ENCODE assay signal across 10 cellular contexts in the genomic region with DNA sequence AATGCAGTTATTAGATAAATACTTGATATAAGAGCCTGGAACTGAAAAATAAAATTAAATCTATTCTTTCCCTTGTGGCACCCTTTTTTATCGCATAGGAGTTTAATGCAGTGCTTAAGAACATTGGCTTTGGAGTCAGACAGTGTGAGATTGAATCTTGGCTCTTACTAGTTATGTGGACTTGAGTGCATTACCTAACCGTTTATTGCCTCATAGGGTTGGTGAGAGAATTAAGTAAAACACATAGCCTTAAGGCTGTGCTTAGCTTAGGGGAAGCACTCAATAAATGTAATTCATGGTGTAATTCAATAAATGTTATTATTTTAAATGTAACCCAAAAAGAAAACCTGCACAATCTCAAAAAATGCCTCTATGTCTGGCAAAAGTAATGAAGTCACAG. TPM values are rescaled to one million over a fixed set of nuclear protein-coding genes. Genes with fewer than 3 reads are reported as not detected.
DNase-seq lines count a peak whose midpoint lies in the region; ATAC-seq and TF ChIP-seq lines count a peak whose summit lies in the region.
"Had no signal": no experiment of that assay in that cellular context is flagged by ENCODE, and none has a peak within 500 bp of the region (broad histone marks: within the 10 kb centered on the region; RNA-seq: fewer than 3 reads in every experiment).

No MANE protein-coding gene starts in this region.

- H3K4me3 ChIP-seq in AG04449 (ENCODE audit: low read depth, low read length): peak overlapping the region; percentile 1; the same call in 1 of the 2 replicates
- H3K4me3 ChIP-seq: gastrocnemius medialis had no signal

- no peak for ATAC-seq in activated CD8-positive, alpha-beta T cell treated with anti-CD3 and anti-CD28 coated beads for 36 hours
- ATAC-seq: gastrocnemius medialis had no signal

- no peaks in the 10 kb centered on the region for H3K9me3 Mint-ChIP-seq in HFFc6
- H3K9me3 Mint-ChIP-seq in activated CD8-positive, alpha-beta T cell treated with anti-CD3 and anti-CD28 coated beads for 36 hours: no peaks in the 10 kb centered on the region

- intact Hi-C loops in activated CD8-positive, alpha-beta T cell treated with anti-CD3 and anti-CD28 coated beads for 36 hours (cut with micrococcal nuclease): loop anchor here (5.0 kb wide), 1 partner anchor 37 kb away; no protein-coding TSS in a partner anchor

- POLR2A ChIA-PET in AG04449 (lab: Yijun Ruan, JAX): interaction anchor here (1.1 kb wide), 1 partner anchor 63 kb away, joined by 3 read pairs; no protein-coding TSS in a partner anchor
- POLR2A ChIA-PET in activated CD8-positive, alpha-beta T cell treated with anti-CD3 and anti-CD28 coated beads for 36 hours (lab: Charles Lee): interaction anchor here (0.9 to 8.0 kb wide), 13 partner anchors 9 to 263 kb away, joined by 3 to 159 read pairs (median 3); no protein-coding TSS in a partner anchor

- H3K27ac Mint-ChIP-seq in HFFc6: peak overlapping the region; percentile 100
- H3K27ac Mint-ChIP-seq in activated CD8-positive, alpha-beta T cell treated with anti-CD3 and anti-CD28 coated beads for 36 hours: peak overlapping the region; percentile 93

- H3K4me1 Mint-ChIP-seq in HFFc6 (ENCODE audit: low read depth): peaks cover 71% of the 10 kb centered on the region
- H3K4me1 Mint-ChIP-seq in activated CD8-positive, alpha-beta T cell treated with anti-CD3 and anti-CD28 coated beads for 36 hours (ENCODE audit: low read depth): peaks cover 37% of the 10 kb centered on the region

- H3K36me3 Mint-ChIP-seq in HFFc6 (ENCODE audit: low read depth): peaks cover 17% of the 10 kb centered on the region
- peaks cover 9% of the 10 kb centered on the region for H3K36me3 Mint-ChIP-seq in activated CD8-positive, alpha-beta T cell treated with anti-CD3 and anti-CD28 coated beads for 36 hours (ENCODE audit: low read depth)

- peaks cover 8% of the 10 kb centered on the region for H3K27me3 Mint-ChIP-seq in HFFc6 (ENCODE audit: insufficient read depth)
- peaks cover 2% of the 10 kb centered on the region for H3K27me3 Mint-ChIP-seq in activated CD8-positive, alpha-beta T cell treated with anti-CD3 and anti-CD28 coated beads for 36 hours

- CTCF ChIA-PET in AG04449 (lab: Yijun Ruan, JAX): interaction anchor here (0.9 to 12.7 kb wide), 10 partner anchors 11 to 253 kb away, joined by 3 to 497 read pairs (median 4); no protein-coding TSS in a partner anchor
- CTCF ChIA-PET in activated CD8-positive, alpha-beta T cell treated with anti-CD3 and anti-CD28 coated beads for 36 hours (lab: Charles Lee): interaction anchor here (0.9 to 12.9 kb wide), 12 partner anchors 9 to 252 kb away, joined by 3 to 452 read pairs (median 7); partner anchors contain the start of gene COA1

- H3K4me3 Mint-ChIP-seq in HFFc6: peak overlapping the region; percentile 100
- H3K4me3 Mint-ChIP-seq in activated CD8-positive, alpha-beta T cell treated with anti-CD3 and anti-CD28 coated beads for 36 hours: peak overlapping the region; percentile 93

- DNase-seq in AG04449 (ENCODE audit: low read depth, low spot score) (no peak), HFFc6 (peak; percentile 48), kidney tubule cell (ENCODE audit: low spot score) (peak; percentile 43), NCI-H748 (lab: John Stamatoyannopoulos, UW; ENCODE audit: unreplicated experiment) (no peak), NK-92 (lab: John Stamatoyannopoulos, UW; ENCODE audit: unreplicated experiment) (no peak), iPS-NIHi7 (ENCODE audit: extremely low spot score) (no peak), NCI-H2029 treated with DMSO at 0.1 percent for 48 hours (lab: John Stamatoyannopoulos, UW) (no peak)
- no peak for DNase-seq in activated CD8-positive, alpha-beta T cell treated with anti-CD3 and anti-CD28 coated beads for 36 hours
- DNase-seq: gastrocnemius medialis, NCI-H1694 had no signal

- TF ChIP-seq CTCF in AG04449 (IDR thresholded peaks at IDR 0.05; ENCODE audit: insufficient read depth, low read length, missing control alignments) (no peak), HFFc6 (IDR thresholded peaks at IDR 0.05) (no peak)
- TF ChIP-seq CTCF in activated CD8-positive, alpha-beta T cell treated with anti-CD3 and anti-CD28 coated beads for 36 hours (IDR thresholded peaks at IDR 0.05): no peak

RNA-seq across cellular contexts. Expression of gene STK17A, which starts 2.6 kb away (rescaled TPM):
- total RNA-seq in HFFc6 (2021; fragmentation: NEBNext Ultra II Directional; extraction: Animal tissue kit (Norgen Biotek cat#: 25700)): 10 to 100 TPM; 59.0 to 79.2 (median 62.8) TPM
- 10 to 100 TPM; 42.4 to 46.1 TPM for total RNA-seq in activated CD8-positive, alpha-beta T cell treated with anti-CD3 and anti-CD28 coated beads for 36 hours

Comparison
In these comparisons a context has a peak if more than half of its experiments do, and no peak if none do; other contexts are left out.
1. DNase-seq: peak in HFFc6 (single experiment) and kidney tubule cell (single experiment); none in AG04449 (single experiment), activated CD8-positive, alpha-beta T cell treated with anti-CD3 and anti-CD28 coated beads for 36 hours (single experiment), NCI-H748 (single experiment), NK-92 (single experiment), iPS-NIHi7 (single experiment) and NCI-H2029 treated with DMSO at 0.1 percent for 48 hours (single experiment).